Comparison of ENCODE assay signal across 22 cellular contexts in genomic region chr5:167889276-167889675, GRCh38.
"Had no signal": no experiment of that assay in that cellular context is flagged by ENCODE, and none has a peak within 500 bp of the region (broad histone marks: within the 10 kb centered on the region; RNA-seq: fewer than 3 reads in every experiment).

No MANE protein-coding gene starts in this region.

- FAIRE-seq: RCC 7860 had no signal

- H3K36me3 ChIP-seq: cardiac muscle cell had no signal

- H3K27ac ChIP-seq: cardiac muscle cell had no signal

- H3K27me3 Mint-ChIP-seq: activated CD8-positive, alpha-beta memory T cell treated with anti-CD3 and anti-CD28 coated beads, Interleukin-2, amount 10 ng/mL, durations not matched to agents 7 days and 5 days; activated naive CD4-positive, alpha-beta T cell treated with anti-CD3 and anti-CD28 coated beads, Interleukin-2, amount 50 U/mL, for 24 hours; activated T-cell treated with anti-CD3 and anti-CD28 coated beads, Interleukin-2, amount 50 U/mL, for 24 hours had no signal

- H3K4me3 Mint-ChIP-seq: activated CD8-positive, alpha-beta memory T cell treated with anti-CD3 and anti-CD28 coated beads, Interleukin-2, amount 10 ng/mL, durations not matched to agents 7 days and 5 days; activated naive CD4-positive, alpha-beta T cell treated with anti-CD3 and anti-CD28 coated beads, Interleukin-2, amount 50 U/mL, for 24 hours; activated T-cell treated with anti-CD3 and anti-CD28 coated beads, Interleukin-2, amount 50 U/mL, for 24 hours; activated T-helper 1 cell treated with anti-CD3 and anti-CD28 coated beads, Interleukin-12 subunit alpha, Interleukin-12 subunit beta, Interleukin-2, Interleukin-4 antibody, amounts not matched to agents 30 ng/mL and 10 ng/mL and 1 ng/mL, durations not matched to agents 14 hours and 24 hours and 36 hours; brain; T-helper 1 cell treated with Interleukin-12 subunit alpha and Interleukin-12 subunit beta and Interleukin-4 antibody, amounts not matched to agents 30 μg/mL and 1 μg/mL, for 36 hours had no signal

- DNase-seq: activated CD4-positive, alpha-beta T cell treated with anti-CD3 and anti-CD28 coated beads for 48 hours; activated CD4-positive, alpha-beta T cell treated with anti-CD3 and anti-CD28 coated beads, Interleukin-2, amount 50 U/mL, for 4 hours; activated CD4-positive, CD25-positive, alpha-beta regulatory T cell treated with anti-CD3 and anti-CD28 coated beads, Interleukin-2, amount 50 U/mL, for 72 hours; activated CD8-positive, alpha-beta memory T cell treated with anti-CD3 and anti-CD28 coated beads, Interleukin-2, amount 10 ng/mL, durations not matched to agents 7 days and 5 days; activated effector memory CD4-positive, alpha-beta T cell treated with Interleukin-2 at 50 U/mL for 16 hours; activated naive CD4-positive, alpha-beta T cell; activated T-cell treated with anti-CD3 and anti-CD28 coated beads, Interleukin-2, amount 50 U/mL, for 24 hours; aorta; MM.1S; NCI-H1105; NCI-H1436; NCI-H1694 treated with DMSO at 0.1 percent for 48 hours; NCI-H2029 treated with DMSO at 0.1 percent for 48 hours; NCI-H345; NCI-H510A; SHP77 treated with DMSO at 0.1 percent for 48 hours had no signal

- H3K4me3 ChIP-seq: cardiac muscle cell had no signal

- H3K36me3 Mint-ChIP-seq: activated CD8-positive, alpha-beta memory T cell treated with anti-CD3 and anti-CD28 coated beads, Interleukin-2, amount 10 ng/mL, durations not matched to agents 7 days and 5 days; activated naive CD4-positive, alpha-beta T cell treated with anti-CD3 and anti-CD28 coated beads, Interleukin-2, amount 50 U/mL, for 24 hours; brain had no signal

- H3K9me3 Mint-ChIP-seq: activated T-cell treated with anti-CD3 and anti-CD28 coated beads, Interleukin-2, amount 50 U/mL, for 24 hours; activated T-helper 1 cell treated with anti-CD3 and anti-CD28 coated beads, Interleukin-12 subunit alpha, Interleukin-12 subunit beta, Interleukin-2, Interleukin-4 antibody, amounts not matched to agents 30 ng/mL and 10 ng/mL and 1 ng/mL, durations not matched to agents 14 hours and 24 hours and 36 hours; brain; T-helper 1 cell treated with Interleukin-12 subunit alpha and Interleukin-12 subunit beta and Interleukin-4 antibody, amounts not matched to agents 30 μg/mL and 1 μg/mL, for 36 hours had no signal

- H3K27ac Mint-ChIP-seq: activated CD8-positive, alpha-beta memory T cell treated with anti-CD3 and anti-CD28 coated beads, Interleukin-2, amount 10 ng/mL, durations not matched to agents 7 days and 5 days; activated naive CD4-positive, alpha-beta T cell treated with anti-CD3 and anti-CD28 coated beads, Interleukin-2, amount 50 U/mL, for 24 hours; activated T-cell treated with anti-CD3 and anti-CD28 coated beads, Interleukin-2, amount 50 U/mL, for 24 hours; activated T-helper 1 cell treated with anti-CD3 and anti-CD28 coated beads, Interleukin-12 subunit alpha, Interleukin-12 subunit beta, Interleukin-2, Interleukin-4 antibody, amounts not matched to agents 30 ng/mL and 10 ng/mL and 1 ng/mL, durations not matched to agents 14 hours and 24 hours and 36 hours; brain; T-helper 1 cell treated with Interleukin-12 subunit alpha and Interleukin-12 subunit beta and Interleukin-4 antibody, amounts not matched to agents 30 μg/mL and 1 μg/mL, for 36 hours had no signal

- H3K27me3 ChIP-seq: cardiac muscle cell had no signal

- H3K4me1 Mint-ChIP-seq: activated CD8-positive, alpha-beta memory T cell treated with anti-CD3 and anti-CD28 coated beads, Interleukin-2, amount 10 ng/mL, durations not matched to agents 7 days and 5 days; activated naive CD4-positive, alpha-beta T cell treated with anti-CD3 and anti-CD28 coated beads, Interleukin-2, amount 50 U/mL, for 24 hours; brain had no signal

- ATAC-seq: activated CD8-positive, alpha-beta memory T cell treated with anti-CD3 and anti-CD28 coated beads, Interleukin-2, amount 10 ng/mL, durations not matched to agents 7 days and 5 days had no signal
